Comparison of ENCODE assay signal across 8 cellular contexts in genomic region chr7:28408105-28408973, GRCh38. TPM values are rescaled to one million over a fixed set of nuclear protein-coding genes. Genes with fewer than 3 reads are reported as not detected.
DNase-seq lines count a peak whose midpoint lies in the region; ATAC-seq and TF ChIP-seq lines count a peak whose summit lies in the region.

No MANE protein-coding gene starts in this region.

- peak; percentile 31 for ATAC-seq in body of pancreas
- ATAC-seq in stimulated activated naive CD8-positive, alpha-beta T cell treated with anti-CD3 and anti-CD28 coated beads, Interleukin-15, amount 100 ng/mL, for 72 hours: peak; percentile 4
- no peak for ATAC-seq in GM18519 (IDR thresholded peaks at IDR 0.05; ENCODE audit: low FRiP score, unreplicated experiment)

- H3K4me3 ChIP-seq in HUES6 (ENCODE audit: low read depth, low read length) (peak overlapping the region; percentile 93), body of pancreas (no peak overlapping the region)

- H3K27ac Mint-ChIP-seq in stimulated activated naive CD8-positive, alpha-beta T cell treated with anti-CD3 and anti-CD28 coated beads, Interleukin-15, amount 100 ng/mL, for 72 hours: peak overlapping the region in 1 of 2 donors; percentile 73

- no peak for TF ChIP-seq POLR2A in body of pancreas (IDR thresholded peaks at IDR 0.05)

- H3K36me3 ChIP-seq in HUES6 (ENCODE audit: control insufficient read depth, insufficient read depth, low read length) (no peaks in the 10 kb centered on the region), body of pancreas (replicated peaks in 1 of 2; ENCODE audit: insufficient read depth in 1 of 2, low read depth in 2 of 2) (no peaks in the 10 kb centered on the region)

- no peak overlapping the region for H3K27ac ChIP-seq in HUES6 (ENCODE audit: low read depth, low read length)
- H3K27ac ChIP-seq in body of pancreas: peak overlapping the region in 3 of 4 donors; percentile 23 to 65 (median 30)
- peak overlapping the region; percentile 88 for H3K27ac ChIP-seq in layer of hippocampus (ENCODE audit: low read depth, low read length)

- peak overlapping the region; percentile 49 for H3K9ac ChIP-seq in HUES6 (ENCODE audit: low read length)

- H3K9me3 ChIP-seq in HUES6 (ENCODE audit: control insufficient read depth, insufficient read depth, low read depth, low read length) (no peaks in the 10 kb centered on the region), body of pancreas (no peaks in the 10 kb centered on the region)

- H3K4me3 Mint-ChIP-seq in stimulated activated naive CD8-positive, alpha-beta T cell treated with anti-CD3 and anti-CD28 coated beads, Interleukin-15, amount 100 ng/mL, for 72 hours: peak overlapping the region; percentile 93 to 95

- no peak for TF ChIP-seq CTCF in body of pancreas (IDR thresholded peaks at IDR 0.05)

- H3K27me3 ChIP-seq in HUES6 (ENCODE audit: control insufficient read depth, insufficient read depth, low read length): peaks cover 79% of the 10 kb centered on the region
- H3K27me3 ChIP-seq in body of pancreas: peaks cover 0 to 18% of the 10 kb centered on the region in 2 donors
- peaks cover 2% of the 10 kb centered on the region for H3K27me3 ChIP-seq in layer of hippocampus (ENCODE audit: control insufficient read depth, insufficient read depth, low read length)

- DNase-seq in body of pancreas: peak; percentile 6 to 42 (median 14)
- DNase-seq in stimulated activated naive CD8-positive, alpha-beta T cell treated with anti-CD3 and anti-CD28 coated beads, Interleukin-15, amount 100 ng/mL, for 72 hours: peak in 1 of 2 donors; percentile 19
- no peak for DNase-seq in stimulated activated naive CD4-positive, alpha-beta T cell treated with Interleukin-2 at 50 U/mL for 16 hours (lab: John Stamatoyannopoulos, UW)
- DNase-seq in NCI-H2227 (lab: John Stamatoyannopoulos, UW; ENCODE audit: unreplicated experiment): no peak
- DNase-seq in NCI-H446 treated with DMSO at 0.1 percent for 48 hours (lab: John Stamatoyannopoulos, UW): no peak

- WGBS in body of pancreas, 2 donors: 27 to 37% methylated on average over 27 of the region's 27 CpGs

- no peaks in the 10 kb centered on the region for H3K9me3 Mint-ChIP-seq in stimulated activated naive CD8-positive, alpha-beta T cell treated with anti-CD3 and anti-CD28 coated beads, Interleukin-15, amount 100 ng/mL, for 72 hours

- intact Hi-C loops in body of pancreas (cut with DNase I): no loop called here

- peaks cover 80% of the 10 kb centered on the region for H3K4me1 Mint-ChIP-seq in stimulated activated naive CD8-positive, alpha-beta T cell treated with anti-CD3 and anti-CD28 coated beads, Interleukin-15, amount 100 ng/mL, for 72 hours

- peaks cover 68% of the 10 kb centered on the region for H3K27me3 Mint-ChIP-seq in stimulated activated naive CD8-positive, alpha-beta T cell treated with anti-CD3 and anti-CD28 coated beads, Interleukin-15, amount 100 ng/mL, for 72 hours

- H3K4me1 ChIP-seq in HUES6 (ENCODE audit: control insufficient read depth, insufficient read depth, low read length) (peaks cover 12% of the 10 kb centered on the region; the same call in 1 of the 2 replicates), body of pancreas (peaks cover 26% of the 10 kb centered on the region)

RNA-seq across cellular contexts. Expression of gene CREB5, which starts 4.0 kb away (rescaled TPM):
- total RNA-seq in body of pancreas: 10 to 100 TPM; 10.4 to 25.7 TPM

Comparison
In these comparisons a context has a peak if more than half of its experiments do, and no peak if none do; other contexts are left out.
1. DNase-seq: peak in body of pancreas (4 of 4); none in stimulated activated naive CD4-positive, alpha-beta T cell treated with Interleukin-2 at 50 U/mL for 16 hours (single experiment), NCI-H2227 (single experiment) and NCI-H446 treated with DMSO at 0.1 percent for 48 hours (single experiment).